Comparison of ENCODE assay signal across 8 cellular contexts in the genomic region with DNA sequence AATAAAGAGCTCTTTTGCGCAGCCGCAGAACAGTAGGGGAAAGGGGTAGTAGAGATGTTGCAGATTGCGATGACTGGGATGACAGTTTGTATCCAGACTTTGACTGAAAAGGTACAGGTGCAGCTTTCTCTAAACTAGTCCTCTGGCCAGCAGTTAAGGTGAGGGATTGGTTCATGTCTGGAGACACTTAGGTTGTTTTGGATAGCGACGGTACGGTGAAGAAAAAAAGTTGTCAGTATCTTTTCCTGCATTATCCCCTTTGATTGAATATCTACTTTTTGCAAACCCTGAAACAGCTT. TPM values are rescaled to one million over a fixed set of nuclear protein-coding genes. Genes with fewer than 3 reads are reported as not detected.
DNase-seq lines count a peak whose midpoint lies in the region; ATAC-seq, FAIRE-seq and TF ChIP-seq lines count a peak whose summit lies in the region.

No MANE protein-coding gene starts in this region.

- H3K36me3 Mint-ChIP-seq in activated T-cell treated with anti-CD3 and anti-CD28 coated beads, Interleukin-2, amount 50 U/mL, for 24 hours (ENCODE audit: low read depth), result peaks cover 98% of the 10 kb centered on the region
- peaks cover 23% of the 10 kb centered on the region for H3K36me3 Mint-ChIP-seq in T-helper 1 cell treated with Interleukin-12 subunit alpha and Interleukin-12 subunit beta and Interleukin-4 antibody, amounts not matched to agents 30 μg/mL and 1 μg/mL, for 36 hours (ENCODE audit: low read depth)
- H3K36me3 Mint-ChIP-seq in progenitor cell of endocrine pancreas (ENCODE audit: insufficient read depth), result peaks cover 10% of the 10 kb centered on the region

- H3K4me3 Mint-ChIP-seq in activated T-cell treated with anti-CD3 and anti-CD28 coated beads, Interleukin-2, amount 50 U/mL, for 24 hours, result peak overlapping the region; percentile 96
- H3K4me3 Mint-ChIP-seq in T-helper 1 cell treated with Interleukin-12 subunit alpha and Interleukin-12 subunit beta and Interleukin-4 antibody, amounts not matched to agents 30 μg/mL and 1 μg/mL, for 36 hours, result peak overlapping the region; percentile 99
- peak overlapping the region; percentile 96 for H3K4me3 Mint-ChIP-seq in progenitor cell of endocrine pancreas (ENCODE audit: low read depth)

- no peaks in the 10 kb centered on the region for H3K9me3 Mint-ChIP-seq in activated T-cell treated with anti-CD3 and anti-CD28 coated beads, Interleukin-2, amount 50 U/mL, for 24 hours
- no peaks in the 10 kb centered on the region for H3K9me3 Mint-ChIP-seq in T-helper 1 cell treated with Interleukin-12 subunit alpha and Interleukin-12 subunit beta and Interleukin-4 antibody, amounts not matched to agents 30 μg/mL and 1 μg/mL, for 36 hours
- no peaks in the 10 kb centered on the region for H3K9me3 Mint-ChIP-seq in progenitor cell of endocrine pancreas (ENCODE audit: low read depth)

- peak overlapping the region; percentile 86 for H3K4me3 ChIP-seq in epithelial cell of proximal tubule (ENCODE audit: low read depth, low read length)

- peaks cover 54% of the 10 kb centered on the region for H3K4me1 Mint-ChIP-seq in activated T-cell treated with anti-CD3 and anti-CD28 coated beads, Interleukin-2, amount 50 U/mL, for 24 hours (ENCODE audit: low read depth)
- H3K4me1 Mint-ChIP-seq in T-helper 1 cell treated with Interleukin-12 subunit alpha and Interleukin-12 subunit beta and Interleukin-4 antibody, amounts not matched to agents 30 μg/mL and 1 μg/mL, for 36 hours (ENCODE audit: low read depth), result peaks cover 27% of the 10 kb centered on the region
- H3K4me1 Mint-ChIP-seq in progenitor cell of endocrine pancreas (ENCODE audit: low read depth), result peaks cover 20% of the 10 kb centered on the region

- intact Hi-C loops in sciatic nerve (cut with DNase I), result no loop called here

- FAIRE-seq in D721Med (lab: Jason Lieb, UNC), result no peak

- DNase-seq in activated T-cell treated with anti-CD3 and anti-CD28 coated beads, Interleukin-2, amount 50 U/mL, for 24 hours, result no peak
- no peak for DNase-seq in activated T-cell treated with anti-CD3 and anti-CD28 coated beads, Interleukin-2, amount 50 U/mL, for 48 hours
- DNase-seq in epithelial cell of proximal tubule (ENCODE audit: low read depth) (no peak), progenitor cell of endocrine pancreas (ENCODE audit: low spot score, unreplicated experiment) (no peak), D721Med (ENCODE audit: insufficient read length, low spot score) (no peak), sciatic nerve (ENCODE audit: low spot score) (no peak)

- H3K27me3 Mint-ChIP-seq in activated T-cell treated with anti-CD3 and anti-CD28 coated beads, Interleukin-2, amount 50 U/mL, for 24 hours, result no peaks in the 10 kb centered on the region
- H3K27me3 Mint-ChIP-seq in T-helper 1 cell treated with Interleukin-12 subunit alpha and Interleukin-12 subunit beta and Interleukin-4 antibody, amounts not matched to agents 30 μg/mL and 1 μg/mL, for 36 hours (ENCODE audit: low read depth), result no peaks in the 10 kb centered on the region
- H3K27me3 Mint-ChIP-seq in progenitor cell of endocrine pancreas, result no peaks in the 10 kb centered on the region

- no peak for TF ChIP-seq CTCF in epithelial cell of proximal tubule (conservative IDR thresholded peaks at IDR 0.05; ENCODE audit: low read depth, low read length)
- TF ChIP-seq CTCF in progenitor cell of endocrine pancreas (IDR thresholded peaks at IDR 0.05; ENCODE audit: unreplicated experiment), result no peak
- TF ChIP-seq CTCF in D721Med (IDR thresholded peaks at IDR 0.05; ENCODE audit: insufficient read depth, missing control alignments), result no peak

- H3K27ac Mint-ChIP-seq in activated T-cell treated with anti-CD3 and anti-CD28 coated beads, Interleukin-2, amount 50 U/mL, for 24 hours, result peak overlapping the region; percentile 99
- peak overlapping the region; percentile 100 for H3K27ac Mint-ChIP-seq in T-helper 1 cell treated with Interleukin-12 subunit alpha and Interleukin-12 subunit beta and Interleukin-4 antibody, amounts not matched to agents 30 μg/mL and 1 μg/mL, for 36 hours
- peak overlapping the region; percentile 99 for H3K27ac Mint-ChIP-seq in progenitor cell of endocrine pancreas

- ATAC-seq in GM21367 (IDR thresholded peaks at IDR 0.05; ENCODE audit: unreplicated experiment), result no peak
- ATAC-seq in sciatic nerve, result no peak

RNA-seq across cellular contexts. Expression of a gene that starts 0.5 kb away (rescaled TPM):
- total RNA-seq in epithelial cell of proximal tubule, result 4.6 and 5.2 TPM in 2 replicates
- 16.6 and 19.7 TPM in 2 replicates for total RNA-seq in progenitor cell of endocrine pancreas
- total RNA-seq in sciatic nerve, result 10.9 TPM

RNA-seq across cellular contexts. Expression of a gene that starts 1.3 kb away (rescaled TPM):
- 46.1 and 46.3 TPM in 2 replicates for total RNA-seq in epithelial cell of proximal tubule
- 75.2 and 81.9 TPM in 2 replicates for total RNA-seq in progenitor cell of endocrine pancreas
- 63.3 TPM for total RNA-seq in sciatic nerve

RNA-seq across cellular contexts. Expression of a gene that starts 13.6 kb away (rescaled TPM):
- total RNA-seq in epithelial cell of proximal tubule, result 49.0 and 70.5 TPM in 2 replicates
- total RNA-seq in progenitor cell of endocrine pancreas, result 72.0 and 78.7 TPM in 2 replicates
- total RNA-seq in sciatic nerve, result 39.1 TPM

RNA-seq across cellular contexts. Expression of a gene that starts 59.4 kb away (rescaled TPM):
- total RNA-seq in epithelial cell of proximal tubule (19.6 and 25.8 TPM in 2 replicates), progenitor cell of endocrine pancreas (141 and 142 TPM in 2 replicates), sciatic nerve (76.9 TPM)
